ENCODE assay signal across 11 cellular contexts in the genomic region with DNA sequence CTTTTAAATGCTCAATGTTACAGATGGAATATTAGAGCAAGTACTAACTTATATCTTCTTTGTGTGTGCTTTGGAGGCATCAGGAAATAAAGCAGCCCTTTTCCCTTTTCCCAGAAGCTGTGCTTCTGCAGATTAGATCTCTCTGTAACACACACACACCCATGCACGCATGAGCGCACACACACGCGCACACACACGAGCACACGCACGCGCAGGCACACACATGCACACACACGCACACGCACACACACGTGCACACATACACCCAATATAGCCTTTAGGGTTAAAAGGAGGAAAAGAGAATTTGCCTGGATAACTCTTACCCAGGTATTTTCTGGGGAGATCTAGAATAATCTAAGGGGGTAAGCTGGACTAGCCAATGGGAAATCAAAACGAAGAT.
"Had no signal": no experiment of that assay in that cellular context is flagged by ENCODE, and none has a peak within 500 bp of the region (broad histone marks: within the 10 kb centered on the region; RNA-seq: fewer than 3 reads in every experiment).

No MANE protein-coding gene starts in this region.

- H3K4me2 ChIP-seq: KMS-11 had no signal

- H3K9ac ChIP-seq: KMS-11 had no signal

- ATAC-seq: HepG2, K562 had no signal

- H3K27ac ChIP-seq: HL-60, KMS-11 had no signal

- FAIRE-seq: HepG2, HTR-8/SVneo, K562 had no signal

- H3K9me3 Mint-ChIP-seq: IgD-negative memory B cell had no signal

- H3K4me3 Mint-ChIP-seq: IgD-negative memory B cell had no signal

- H3K27ac Mint-ChIP-seq: IgD-negative memory B cell had no signal

- H3K4me3 ChIP-seq: K562 had no signal

- DNase-seq: IMR-90, Karpas-422, Kasumi-1, KBM-7, KG1 had no signal
